8 cellular contexts compared by ENCODE assay signal in the genomic region with DNA sequence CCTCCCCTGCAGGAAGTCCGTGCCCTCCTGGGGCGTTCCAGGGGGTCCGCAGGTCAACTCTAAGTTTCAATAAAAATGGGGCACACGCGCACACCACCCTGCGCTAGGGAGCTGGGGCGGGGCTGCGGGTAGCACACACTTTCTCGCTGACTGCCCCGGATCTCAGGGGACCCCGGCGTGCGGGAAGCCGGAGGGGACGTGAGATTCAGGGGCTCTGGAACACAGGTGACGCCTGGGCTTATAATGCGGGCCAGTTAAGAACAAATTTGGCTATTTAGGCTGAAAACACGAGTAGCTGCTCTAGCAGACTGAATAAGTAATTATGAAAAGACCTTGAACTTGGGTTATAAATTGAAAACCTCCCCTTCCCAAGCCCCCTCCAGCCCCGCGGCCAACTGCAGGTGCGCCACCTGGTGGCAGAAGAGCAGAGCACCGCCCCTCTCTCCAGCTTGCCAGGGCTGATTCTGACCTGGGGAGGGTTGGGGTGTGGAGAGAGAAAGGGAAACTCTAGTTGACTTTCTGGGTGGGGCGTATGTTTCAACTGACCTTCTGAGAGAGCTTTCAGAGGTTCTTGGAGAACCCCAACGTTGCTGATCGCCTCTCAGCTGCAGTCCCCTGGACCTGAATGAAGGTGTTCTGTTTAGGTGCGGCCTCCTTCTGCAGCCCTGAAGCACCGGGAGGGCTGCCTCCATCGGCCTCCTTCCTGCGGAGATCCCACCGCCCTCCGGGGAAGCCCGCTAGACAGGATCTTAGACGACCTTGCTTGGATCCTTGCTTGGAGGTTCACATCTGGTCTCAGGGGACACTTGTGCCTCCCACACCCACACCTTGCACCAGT.
A peak's percentile ranks its signal among the peaks of the same experiment; 100 is the strongest.
DNase-seq lines count a peak whose midpoint lies in the region; ATAC-seq and TF ChIP-seq lines count a peak whose summit lies in the region.

No MANE protein-coding gene starts in this region.

- TF ChIP-seq CTCF in DOHH2 (IDR thresholded peaks at IDR 0.05; ENCODE audit: low read depth, low read length, poor library complexity, severe bottlenecking) (peak; percentile 98), GM23338 (conservative IDR thresholded peaks at IDR 0.05; ENCODE audit: low read depth in 2 of 2) (peak; percentile 94 to 100), epithelial cell of esophagus (IDR thresholded peaks at IDR 0.05; ENCODE audit: insufficient read depth, low read depth, low read length, missing control alignments) (peak; percentile 83), neural progenitor cell (IDR thresholded peaks at IDR 0.05) (peak; percentile 97), type B pancreatic cell (conservative IDR thresholded peaks at IDR 0.05) (peak; percentile 96)
- peak; percentile 95 for TF ChIP-seq CTCF in activated CD8-positive, alpha-beta T cell treated with anti-CD3 and anti-CD28 coated beads for 36 hours (IDR thresholded peaks at IDR 0.05)

- H3K36me3 ChIP-seq in DOHH2 (ENCODE audit: control insufficient read depth, low read length) (no peaks in the 10 kb centered on the region), GM23338 (ENCODE audit: insufficient read depth) (no peaks in the 10 kb centered on the region), neural progenitor cell (peaks cover 5% of the 10 kb centered on the region)

- H2AFZ ChIP-seq in GM23338: peak overlapping the region; percentile 97
- H2AFZ ChIP-seq in neural progenitor cell (replicated peaks): no peak overlapping the region

- H3K27me3 Mint-ChIP-seq in GM23338 (ENCODE audit: insufficient read depth, low read depth, poor library complexity) (peaks cover 15% of the 10 kb centered on the region), neural progenitor cell (ENCODE audit: insufficient read depth, low read depth) (peaks cover 9% of the 10 kb centered on the region), type B pancreatic cell (peaks cover 2% of the 10 kb centered on the region)
- peaks cover 16% of the 10 kb centered on the region for H3K27me3 Mint-ChIP-seq in activated CD8-positive, alpha-beta T cell treated with anti-CD3 and anti-CD28 coated beads for 36 hours

- no peaks in the 10 kb centered on the region for H3K9me3 ChIP-seq in DOHH2 (ENCODE audit: control insufficient read depth, insufficient read depth, low read length)
- no peaks in the 10 kb centered on the region for H3K9me3 ChIP-seq in neural progenitor cell (ENCODE audit: low read depth)

- H3K4me3 Mint-ChIP-seq in GM23338: peak overlapping the region; percentile 72
- peak overlapping the region; percentile 43 for H3K4me3 Mint-ChIP-seq in activated CD8-positive, alpha-beta T cell treated with anti-CD3 and anti-CD28 coated beads for 36 hours
- no peak overlapping the region for H3K4me3 Mint-ChIP-seq in neural progenitor cell
- H3K4me3 Mint-ChIP-seq in type B pancreatic cell: no peak overlapping the region

- H3K4me2 ChIP-seq in DOHH2 (ENCODE audit: low read length): peak overlapping the region; percentile 47
- peak overlapping the region; percentile 90 for H3K4me2 ChIP-seq in GM23338
- H3K4me2 ChIP-seq in neural progenitor cell: no peak overlapping the region

- H3K4me1 ChIP-seq in DOHH2 (ENCODE audit: control insufficient read depth, low read length) (0 out of 2 replicates have a peak, but pooled peaks cover 6% of the 10 kb centered on the region), GM23338 (ENCODE audit: insufficient read depth) (peaks cover 10% of the 10 kb centered on the region; the same call in 1 of the 2 replicates), neural progenitor cell (peaks cover 3% of the 10 kb centered on the region)

- H3K4me3 ChIP-seq in DOHH2 (ENCODE audit: low read length) (no peak overlapping the region), GM23338 (peak overlapping the region; percentile 68), epithelial cell of esophagus (ENCODE audit: low read length) (no peak overlapping the region), neural progenitor cell (no peak overlapping the region)

- no peak overlapping the region for H3K9ac ChIP-seq in neural progenitor cell

- H3K27ac ChIP-seq in DOHH2 (ENCODE audit: low read depth, low read length) (no peak overlapping the region), GM23338 (ENCODE audit: low read depth) (no peak overlapping the region), neural progenitor cell (no peak overlapping the region)

- H3K9me2 ChIP-seq in DOHH2 (replicated peaks; ENCODE audit: control insufficient read depth, low read length): no peaks in the 10 kb centered on the region
- H3K9me2 ChIP-seq in GM23338 (ENCODE audit: insufficient read depth): no peaks in the 10 kb centered on the region

- POLR2A ChIA-PET in activated CD8-positive, alpha-beta T cell treated with anti-CD3 and anti-CD28 coated beads for 36 hours (lab: Charles Lee): interaction anchor here (1.0 kb wide), 1 partner anchor 289 kb away, joined by 3 read pairs; no protein-coding TSS in a partner anchor

- H3K27ac Mint-ChIP-seq in GM23338: no peak overlapping the region
- H3K27ac Mint-ChIP-seq in activated CD8-positive, alpha-beta T cell treated with anti-CD3 and anti-CD28 coated beads for 36 hours: no peak overlapping the region
- H3K27ac Mint-ChIP-seq in neural progenitor cell: no peak overlapping the region
- no peak overlapping the region for H3K27ac Mint-ChIP-seq in type B pancreatic cell

- H3K4me1 Mint-ChIP-seq in GM23338 (peaks cover 21% of the 10 kb centered on the region), neural progenitor cell (peaks cover 10% of the 10 kb centered on the region), type B pancreatic cell (ENCODE audit: unreplicated experiment) (peaks cover 11% of the 10 kb centered on the region)
- peaks cover 10% of the 10 kb centered on the region for H3K4me1 Mint-ChIP-seq in activated CD8-positive, alpha-beta T cell treated with anti-CD3 and anti-CD28 coated beads for 36 hours (ENCODE audit: low read depth)

- peaks cover 16% of the 10 kb centered on the region for H3K27me3 ChIP-seq in DOHH2 (ENCODE audit: control insufficient read depth, low read length)
- no peaks in the 10 kb centered on the region; the same call in 1 of the 2 replicates for H3K27me3 ChIP-seq in GM23338 (ENCODE audit: insufficient read depth)
- no peaks in the 10 kb centered on the region for H3K27me3 ChIP-seq in neural progenitor cell

- intact Hi-C loops in activated CD8-positive, alpha-beta T cell treated with anti-CD3 and anti-CD28 coated beads for 36 hours (cut with micrococcal nuclease): no loop called here

- ATAC-seq in GM23338: peak; percentile 87
- ATAC-seq in activated CD8-positive, alpha-beta T cell treated with anti-CD3 and anti-CD28 coated beads for 36 hours: peak; percentile 83

- H3F3A ChIP-seq in DOHH2 (ENCODE audit: control insufficient read depth, insufficient read depth) (no peaks in the 10 kb centered on the region), GM23338 (replicated peaks; ENCODE audit: low read depth) (no peaks in the 10 kb centered on the region), neural progenitor cell (ENCODE audit: low read depth) (peaks cover 7% of the 10 kb centered on the region)

- DNase-seq in GM23338 (ENCODE audit: low spot score) (peak; percentile 77), NCI-H1694 (lab: John Stamatoyannopoulos, UW) (peak; percentile 50), epithelial cell of esophagus (ENCODE audit: low read depth) (peak; percentile 11), neural progenitor cell (ENCODE audit: low spot score) (peak; percentile 64), type B pancreatic cell (ENCODE audit: extremely low spot score, unreplicated experiment) (no peak), NCI-H226 (no peak)
- DNase-seq in activated CD8-positive, alpha-beta T cell treated with anti-CD3 and anti-CD28 coated beads for 36 hours: peak; percentile 56

- H3K79me2 ChIP-seq in DOHH2 (ENCODE audit: control insufficient read depth, low read length) (no peaks in the 10 kb centered on the region), GM23338 (replicated peaks; ENCODE audit: insufficient read depth) (no peaks in the 10 kb centered on the region), neural progenitor cell (ENCODE audit: low read depth) (no peaks in the 10 kb centered on the region)

- no peaks in the 10 kb centered on the region for H4K20me1 ChIP-seq in DOHH2 (ENCODE audit: control insufficient read depth, insufficient read depth, low read depth, low read length)
- no peaks in the 10 kb centered on the region for H4K20me1 ChIP-seq in GM23338 (replicated peaks; ENCODE audit: insufficient read depth)
- no peaks in the 10 kb centered on the region for H4K20me1 ChIP-seq in neural progenitor cell (ENCODE audit: low read depth)

- H3K9me3 Mint-ChIP-seq in GM23338 (no peaks in the 10 kb centered on the region), neural progenitor cell (no peaks in the 10 kb centered on the region), type B pancreatic cell (no peaks in the 10 kb centered on the region)
- no peaks in the 10 kb centered on the region for H3K9me3 Mint-ChIP-seq in activated CD8-positive, alpha-beta T cell treated with anti-CD3 and anti-CD28 coated beads for 36 hours

- H3K36me3 Mint-ChIP-seq in GM23338 (ENCODE audit: low read depth) (no peaks in the 10 kb centered on the region; the same call in 2 of the 3 replicates), neural progenitor cell (peaks cover 2% of the 10 kb centered on the region), type B pancreatic cell (peaks cover 12% of the 10 kb centered on the region)
- H3K36me3 Mint-ChIP-seq in activated CD8-positive, alpha-beta T cell treated with anti-CD3 and anti-CD28 coated beads for 36 hours (ENCODE audit: low read depth): no peaks in the 10 kb centered on the region

- CTCF ChIA-PET in activated CD8-positive, alpha-beta T cell treated with anti-CD3 and anti-CD28 coated beads for 36 hours (lab: Charles Lee): interaction anchor here (0.7 to 4.1 kb wide), 32 partner anchors 8 to 231 kb away, joined by 3 to 37 read pairs (median 4); no protein-coding TSS in a partner anchor

TF ChIP-seq in GM23338, 12 proteins besides CTCF, POLR2A, EP300 and RAD21:
- TF ChIP-seq STAT1 (IDR thresholded peaks at IDR 0.05; ENCODE audit: unreplicated experiment): no peak
- TF ChIP-seq POLR2AphosphoS5 (IDR thresholded peaks at IDR 0.05; ENCODE audit: low read depth): no peak

Comparison
In these comparisons a context has a peak if more than half of its experiments do, and no peak if none do; other contexts are left out.
1. DNase-seq: peak in GM23338 (single experiment), NCI-H1694 (single experiment), activated CD8-positive, alpha-beta T cell treated with anti-CD3 and anti-CD28 coated beads for 36 hours (single experiment), epithelial cell of esophagus (single experiment) and neural progenitor cell (single experiment); none in type B pancreatic cell (single experiment) and NCI-H226 (single experiment).
2. H3K4me3 Mint-ChIP-seq: peak in GM23338 (single experiment) and activated CD8-positive, alpha-beta T cell treated with anti-CD3 and anti-CD28 coated beads for 36 hours (single experiment); none in neural progenitor cell (single experiment) and type B pancreatic cell (single experiment).
3. Peak in every context shown above with its lines, with median percentiles within 50 percentile points of each other: CTCF ChIP-seq.